ENCODE assay signal across 9 cellular contexts in the genomic region with DNA sequence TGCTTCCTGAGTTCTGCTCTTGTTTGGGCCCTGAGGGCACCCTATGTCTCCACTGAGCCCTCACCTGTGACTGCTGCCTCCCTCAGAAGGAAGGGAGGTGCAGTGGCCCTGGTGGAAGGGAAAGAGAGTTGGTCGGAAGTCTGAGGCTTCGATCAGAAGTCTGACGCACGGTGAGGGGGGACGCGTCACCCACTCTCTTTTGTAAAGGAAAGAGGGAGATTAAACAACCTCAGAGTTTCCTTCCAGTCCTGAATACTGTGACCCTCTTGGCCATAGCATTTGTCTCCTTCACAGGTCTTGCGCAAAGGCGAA. TPM values are rescaled to one million over a fixed set of nuclear protein-coding genes. Genes with fewer than 3 reads are reported as not detected.
A peak's percentile ranks its signal among the peaks of the same experiment; 100 is the strongest.
DNase-seq lines count a peak whose midpoint lies in the region; ATAC-seq, FAIRE-seq and TF ChIP-seq lines count a peak whose summit lies in the region.
"Had no signal": no experiment of that assay in that cellular context is flagged by ENCODE, and none has a peak within 500 bp of the region (broad histone marks: within the 10 kb centered on the region; RNA-seq: fewer than 3 reads in every experiment).

No MANE protein-coding gene starts in this region.

- no peak for TF ChIP-seq RAD21 in liver (IDR thresholded peaks at IDR 0.05)
- TF ChIP-seq RAD21 in HepG2 (CRISPR knock-in tag; IDR thresholded peaks at IDR 0.05) = no peak

- CTCF ChIA-PET in HepG2 (lab: Yijun Ruan, JAX; ENCODE audit: low intra/inter-chr PET ratio, low total read pairs) = no interaction called here

- intact Hi-C loops in HepG2 (cut with micrococcal nuclease; ENCODE audit: unreplicated experiment) = no loop called here
- intact Hi-C loops in dorsolateral prefrontal cortex (cut with DNase I) = no loop called here
- intact Hi-C loops in spleen (cut with DNase I; ENCODE audit: low total_unique reads) = no loop called here

- no peaks in the 10 kb centered on the region for H3K9me3 ChIP-seq in liver (ENCODE audit: control insufficient read depth in 4 of 4, low read length in 3 of 4)
- H3K9me3 ChIP-seq in HepG2 (ENCODE audit: low read length) = no peaks in the 10 kb centered on the region
- H3K9me3 ChIP-seq in spleen = no peaks in the 10 kb centered on the region

- DNase-seq in HepG2 (ENCODE audit: low spot score) = no peak
- no peak for DNase-seq in dorsolateral prefrontal cortex
- DNase-seq in spleen = peak; percentile 66
- no peak for DNase-seq in NCI-H1436 treated with DMSO at 0.1 percent for 48 hours (lab: John Stamatoyannopoulos, UW)
- DNase-seq in LoVo (ENCODE audit: low spot score) = no peak
- DNase-seq: NCI-H1417 had no signal

- H2AFZ ChIP-seq in HepG2 (ENCODE audit: low read length) = no peak overlapping the region

- no peaks in the 10 kb centered on the region for H4K20me1 ChIP-seq in HepG2 (ENCODE audit: insufficient read depth, low read length)

- H3K4me1 ChIP-seq in liver (ENCODE audit: control insufficient read depth in 4 of 4, insufficient read depth in 4 of 4, low read length in 3 of 4) (peaks cover 0 to 4% (median 0%) of the 10 kb centered on the region in 4 donors), HepG2 (ENCODE audit: insufficient read depth, low read length) (peaks cover 17% of the 10 kb centered on the region; the same call in 1 of the 2 replicates), spleen (peaks cover 5 to 71% (median 37%) of the 10 kb centered on the region in 6 donors)

- H3K27me3 ChIP-seq in liver (ENCODE audit: control insufficient read depth in 4 of 4, insufficient read depth in 4 of 4, low read length in 3 of 4) (no peaks in the 10 kb centered on the region), HepG2 (ENCODE audit: control insufficient read depth in 1 of 2, insufficient read depth in 2 of 2, low read length in 2 of 2) (no peaks in the 10 kb centered on the region), dorsolateral prefrontal cortex (no peaks in the 10 kb centered on the region), spleen (replicated peaks in 1 of 7) (no peaks in the 10 kb centered on the region)

- no peak for TF ChIP-seq CTCF in liver (IDR thresholded peaks at IDR 0.05; ENCODE audit: low read depth, low read length, missing input control)
- no peak for TF ChIP-seq CTCF in HepG2 (CRISPR knock-in tag; IDR thresholded peaks at IDR 0.05)
- TF ChIP-seq CTCF in dorsolateral prefrontal cortex (IDR thresholded peaks at IDR 0.05 in 54 of 56, conservative IDR thresholded peaks at IDR 0.05 in 2 of 56; ENCODE audit: low read depth in 1 of 56, partially characterized antibody in 56 of 56) = no peak
- TF ChIP-seq CTCF in spleen (IDR thresholded peaks at IDR 0.05 in 8 of 11, conservative IDR thresholded peaks at IDR 0.05 in 3 of 11) = no peak

- in situ Hi-C loops in HepG2 (cut with HindIII; ENCODE audit: extremely low pct_ligation_motif_present, low pct_unique_long_range_greater_than_20kb) = no loop called here

- no peak overlapping the region for H3K9ac ChIP-seq in liver (ENCODE audit: low read depth in 1 of 2, low read length in 2 of 2)
- no peak overlapping the region for H3K9ac ChIP-seq in HepG2 (ENCODE audit: insufficient read depth, low read depth, low read length)

- H3K79me2 ChIP-seq in HepG2 (ENCODE audit: insufficient read depth, low read length) = no peaks in the 10 kb centered on the region

- no TSS peak for BruUV-seq in HepG2 (replicated peaks; lab: Mats Ljungman, UMichigan)

- POLR2A ChIA-PET in HepG2 (lab: Yijun Ruan, JAX) = interaction anchor here (1.2 kb wide), 1 partner anchor 16 kb away, joined by 3 read pairs; no protein-coding TSS in a partner anchor

- TF ChIP-seq EP300 in HepG2 (IDR thresholded peaks at IDR 0.05; ENCODE audit: low read depth in 2 of 2, low read length in 2 of 2) = no peak
- TF ChIP-seq EP300 in HepG2 (CRISPR knock-in tag; IDR thresholded peaks at IDR 0.05; ENCODE audit: borderline replicate concordance) = no peak

- peaks cover 0 to 13% (median 11%) of the 10 kb centered on the region in 4 donors for H3K36me3 ChIP-seq in liver (ENCODE audit: control insufficient read depth in 4 of 4, insufficient read depth in 3 of 4, low read depth in 1 of 4, low read length in 3 of 4)
- H3K36me3 ChIP-seq in HepG2 (replicated peaks in 1 of 2; ENCODE audit: control insufficient read depth in 1 of 2, insufficient read depth in 2 of 2, low read length in 2 of 2) = peaks cover 9 to 20% of the 10 kb centered on the region in 2 experiments; a peak in 4 of 5 replicates
- H3K36me3 ChIP-seq in spleen = peaks cover 0 to 64% (median 23%) of the 10 kb centered on the region in 6 donors

- 83% methylated on average over 8 of the region's 8 CpGs for WGBS in liver
- 97% methylated on average over 8 of the region's 8 CpGs for WGBS in HepG2 (ENCODE audit: low lambda C conversion rate)
- 32 to 69% (median 41%) methylated on average over 8 of the region's 8 CpGs for WGBS in spleen, 5 donors

- no peak for FAIRE-seq in HepG2 (lab: Jason Lieb, UNC)

- no peak overlapping the region for H3K4me2 ChIP-seq in HepG2 (ENCODE audit: low read depth, low read length)

- TF ChIP-seq POLR2A in HepG2 (IDR thresholded peaks at IDR 0.05; ENCODE audit: insufficient read depth in 1 of 2, low read depth in 2 of 2, low read length in 2 of 2) (no peak), spleen (IDR thresholded peaks at IDR 0.05) (no peak)

- H3K27ac ChIP-seq in liver (ENCODE audit: low read depth in 1 of 2, low read length in 2 of 2) = peak overlapping the region; percentile 37 to 59
- no peak overlapping the region for H3K27ac ChIP-seq in HepG2 (ENCODE audit: extremely low read length, insufficient read depth, low read length)
- peak overlapping the region in 36 of 59 donors; percentile 1 to 77 (median 46) for H3K27ac ChIP-seq in dorsolateral prefrontal cortex
- H3K27ac ChIP-seq in spleen = peak overlapping the region; percentile 23 to 77 (median 60)

- H3K4me3 ChIP-seq in liver (ENCODE audit: low read depth in 1 of 3, low read length in 3 of 3) = no peak overlapping the region
- H3K4me3 ChIP-seq in HepG2 (replicated peaks in 1 of 3; ENCODE audit: insufficient read depth in 1 of 3, low read depth in 2 of 3, low read length in 3 of 3) = no peak overlapping the region
- H3K4me3 ChIP-seq in dorsolateral prefrontal cortex = no peak overlapping the region
- no peak overlapping the region for H3K4me3 ChIP-seq in spleen

- ATAC-seq in HepG2 (no peak), HG03520 (IDR thresholded peaks at IDR 0.05; ENCODE audit: unreplicated experiment) (no peak), GM18520 (IDR thresholded peaks at IDR 0.05; ENCODE audit: unreplicated experiment) (no peak)

TF ChIP-seq in liver, 16 proteins besides CTCF, POLR2A, EP300 and RAD21 (continues in another document):
- peak; percentile 81 for TF ChIP-seq NR2F2 (IDR thresholded peaks at IDR 0.05)

TF ChIP-seq in HepG2, 621 proteins besides CTCF, POLR2A, EP300 and RAD21 (continues in another document):
- no peak for TF ChIP-seq RXRA (CRISPR knock-in tag; IDR thresholded peaks at IDR 0.05)

RNA-seq across cellular contexts. Expression of gene TRIM8, which starts 31.4 kb away (rescaled TPM):
- total RNA-seq in liver (10 to 100 TPM; 21.8 to 39.5 TPM), HepG2 (2016; rRNA removed; fragmentation: Illumina TruSeq; extraction: Trizol) (38.9 and 39.8 TPM in 2 replicates), dorsolateral prefrontal cortex (100 to 1,000 TPM in 118 of 120 experiments, 10 to 100 TPM in 2; 95.2 to 308 (median 133) TPM), spleen (100 to 1,000 TPM in 2 of 7 donors, 10 to 100 TPM in 5; 86.3 to 116 (median 94.9) TPM)
- polyA plus RNA-seq in liver (10 to 100 TPM; 15.8 to 45.3 TPM), HepG2 (2011; rRNA removed) (66.5 and 84.1 TPM in 2 replicates), spleen (10 to 100 TPM; 23.5 to 37.6 (median 27.0) TPM)
- total RNA-seq in HepG2 (2016; cell fraction: cytosol; rRNA removed; fragmentation: Illumina TruSeq; extraction: Trizol; ENCODE audit: low read depth) = 13.4 and 13.6 TPM in 2 replicates
- 33.2 and 39.7 TPM in 2 replicates for total RNA-seq in HepG2 (2016; cell fraction: insoluble cytoplasmic fraction; rRNA removed; fragmentation: Illumina TruSeq; extraction: Trizol)
- total RNA-seq in HepG2 (2016; cell fraction: membrane; rRNA removed; fragmentation: Illumina TruSeq; extraction: Trizol) = 49.9 and 53.6 TPM in 2 replicates
- total RNA-seq in HepG2 (2016; cell fraction: nucleus; rRNA removed; fragmentation: Illumina TruSeq; extraction: Trizol) = 21.9 and 30.8 TPM in 2 replicates
- 62.9 and 70.1 TPM in 2 replicates for polyA plus RNA-seq in HepG2 (2011; cell fraction: cytosol; rRNA removed)
- 86.9 and 92.0 TPM in 2 replicates for polyA plus RNA-seq in HepG2 (2011; cell fraction: nucleus; rRNA removed)
- 98.0 and 117 TPM in 2 replicates for polyA plus RNA-seq in HepG2 (2012)
- 18.4 and 21.2 TPM in 2 replicates for polyA plus RNA-seq in HepG2 (2016; cell fraction: cytosol; fragmentation: Illumina TruSeq; extraction: Trizol; ENCODE audit: low read depth)
- 51.6 and 70.7 TPM in 2 replicates for polyA plus RNA-seq in HepG2 (2016; cell fraction: insoluble cytoplasmic fraction; fragmentation: Illumina TruSeq; extraction: Trizol; ENCODE audit: low read depth)
- polyA plus RNA-seq in HepG2 (2016; cell fraction: membrane; fragmentation: Illumina TruSeq; extraction: Trizol; ENCODE audit: low read depth) = 57.9 and 63.0 TPM in 2 replicates
- 63.9 and 73.5 TPM in 2 replicates for polyA plus RNA-seq in HepG2 (2016; cell fraction: nucleus; fragmentation: Illumina TruSeq; extraction: Trizol; ENCODE audit: insufficient read depth, low read depth)
- polyA minus RNA-seq in HepG2 (2011; rRNA and poly(A)+ RNA removed; ENCODE audit: low replicate concordance) = 23.8 and 82.1 TPM in 2 replicates
- 41.1 and 48.2 TPM in 2 replicates for polyA minus RNA-seq in HepG2 (2011; cell fraction: cytosol; rRNA and poly(A)+ RNA removed)
- polyA minus RNA-seq in HepG2 (2011; cell fraction: nucleus; rRNA and poly(A)+ RNA removed) = 36.6 and 46.0 TPM in 2 replicates
